Comparison of ENCODE assay signal across 8 cellular contexts in genomic region chr9:137087409-137087925, GRCh38. TPM values are rescaled to one million over a fixed set of nuclear protein-coding genes. Genes with fewer than 3 reads are reported as not detected.
DNase-seq lines count a peak whose midpoint lies in the region; ATAC-seq and TF ChIP-seq lines count a peak whose summit lies in the region.

No MANE protein-coding gene starts in this region.

- H3K27me3 Mint-ChIP-seq in naive B cell = no peaks in the 10 kb centered on the region

- no peak for TF ChIP-seq POLR2A in GM18505 (IDR thresholded peaks at IDR 0.05; ENCODE audit: borderline replicate concordance, extremely low read depth, insufficient read depth, insufficient read length)

- peaks cover 23 to 37% (median 34%) of the 10 kb centered on the region in 3 donors for H3K4me1 Mint-ChIP-seq in naive B cell

- H3K9me3 Mint-ChIP-seq in naive B cell = no peaks in the 10 kb centered on the region

- TF ChIP-seq CTCF in LNCaP clone FGC (IDR thresholded peaks at IDR 0.05; ENCODE audit: control insufficient read depth, extremely low read depth, insufficient read depth) (no peak), choroid plexus epithelial cell (conservative IDR thresholded peaks at IDR 0.05; ENCODE audit: low read depth, low read length) (no peak)

- ATAC-seq in GM18505 (IDR thresholded peaks at IDR 0.05; ENCODE audit: unreplicated experiment) (peak; percentile 1), naive B cell (ENCODE audit: low read depth in 2 of 2) (peak; percentile 0)

- H3K4me3 ChIP-seq in LNCaP clone FGC (ENCODE audit: low read depth, low read length) = peak overlapping the region; percentile 86
- peak overlapping the region; percentile 77 for H3K4me3 ChIP-seq in choroid plexus epithelial cell (ENCODE audit: low read depth, low read length)

- peak overlapping the region; percentile 94 to 99 (median 96) for H3K27ac Mint-ChIP-seq in naive B cell

- no peaks in the 10 kb centered on the region for H3K36me3 Mint-ChIP-seq in naive B cell

- H3K4me3 Mint-ChIP-seq in naive B cell = peak overlapping the region; percentile 80 to 93 (median 90)

- DNase-seq in LNCaP clone FGC (ENCODE audit: low read depth) (no peak), choroid plexus epithelial cell (ENCODE audit: low read depth) (no peak), naive B cell (no peak), NAMALWA (ENCODE audit: low spot score) (no peak), COLO829 (ENCODE audit: low spot score) (no peak), iPS-NIHi7 (ENCODE audit: extremely low spot score) (no peak), GM19238 (ENCODE audit: insufficient read length, low spot score) (no peak)

RNA-seq across cellular contexts. Expression of gene MAN1B1, which starts 0.7 kb away (rescaled TPM):
- 10 to 100 TPM; 19.6 to 30.4 (median 24.3) TPM for polyA plus RNA-seq in naive B cell (ENCODE audit: low read depth in 6 of 6)

RNA-seq across cellular contexts. Expression of gene UAP1L1, which starts 10.2 kb away (rescaled TPM):
- 1 to 10 TPM; 1.7 to 6.1 (median 3.5) TPM for polyA plus RNA-seq in naive B cell (ENCODE audit: low read depth in 6 of 6)

RNA-seq across cellular contexts. Expression of gene SAPCD2, which starts 17.1 kb away (rescaled TPM):
- under 1 TPM in 1 of 6 donors, not detected in 5; 0.05 TPM for polyA plus RNA-seq in naive B cell (ENCODE audit: low read depth in 6 of 6)

RNA-seq across cellular contexts. Expression of gene DPP7, which starts 27.1 kb away (rescaled TPM):
- 100 to 1,000 TPM in 4 of 6 donors, 10 to 100 TPM in 2; 71.5 to 142 (median 102) TPM for polyA plus RNA-seq in naive B cell (ENCODE audit: low read depth in 6 of 6)

RNA-seq across cellular contexts. Expression of gene ENTPD2, which starts 33.6 kb away (rescaled TPM):
- polyA plus RNA-seq in naive B cell (ENCODE audit: low read depth in 6 of 6) = not detected
